In the genomic region with DNA sequence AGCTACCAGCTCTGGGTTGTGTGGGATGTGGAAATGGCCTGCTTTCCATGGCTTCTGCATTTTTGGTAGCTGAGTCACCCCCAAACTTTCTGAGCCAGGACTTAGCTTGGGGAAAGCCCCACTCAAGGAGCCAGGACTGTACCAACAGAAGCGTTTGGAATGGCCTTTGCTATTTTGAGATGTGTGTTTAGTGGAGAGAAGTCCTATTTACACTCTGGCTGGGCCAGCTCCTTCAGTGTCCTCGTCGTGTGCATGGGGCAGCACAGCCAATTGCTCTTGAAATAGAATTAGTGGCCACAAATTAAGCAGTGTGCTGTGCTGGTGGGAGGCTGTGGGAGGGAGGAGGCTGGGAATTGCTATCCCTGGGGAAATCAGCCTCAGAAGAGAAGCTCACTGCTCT, we compare ENCODE assay signal across 11 cellular contexts. TPM values are rescaled to one million over a fixed set of nuclear protein-coding genes. Genes with fewer than 3 reads are reported as not detected.
DNase-seq lines count a peak whose midpoint lies in the region; ATAC-seq lines count a peak whose summit lies in the region.
"Had no signal": no experiment of that assay in that cellular context is flagged by ENCODE, and none has a peak within 500 bp of the region (broad histone marks: within the 10 kb centered on the region; RNA-seq: fewer than 3 reads in every experiment).

No MANE protein-coding gene starts in this region.

- no peak overlapping the region for H2BK120ac ChIP-seq in trophoblast cell (ENCODE audit: insufficient read depth, low read length, poor library complexity)

- no peak overlapping the region for H3K14ac ChIP-seq in trophoblast cell (ENCODE audit: low read length)

- no peaks in the 10 kb centered on the region for H3K4me1 Mint-ChIP-seq in activated CD8-positive, alpha-beta memory T cell treated with anti-CD3 and anti-CD28 coated beads, Interleukin-2, amount 10 ng/mL, durations not matched to agents 7 days and 5 days

- H3K9me3 Mint-ChIP-seq in activated CD8-positive, alpha-beta memory T cell treated with anti-CD3 and anti-CD28 coated beads, Interleukin-2, amount 10 ng/mL, durations not matched to agents 7 days and 5 days (ENCODE audit: low read depth): no peaks in the 10 kb centered on the region

- H3K79me1 ChIP-seq in trophoblast cell (ENCODE audit: low read length): peaks cover 1% of the 10 kb centered on the region

- H3K27ac Mint-ChIP-seq in activated CD8-positive, alpha-beta memory T cell treated with anti-CD3 and anti-CD28 coated beads, Interleukin-2, amount 10 ng/mL, durations not matched to agents 7 days and 5 days: no peak overlapping the region

- H3K9me3 ChIP-seq in trophoblast cell (ENCODE audit: insufficient read depth, low read depth, low read length): no peaks in the 10 kb centered on the region

- no peak overlapping the region for H3K23ac ChIP-seq in trophoblast cell (ENCODE audit: low read length)

- peaks cover 6 to 21% of the 10 kb centered on the region in 2 experiments for H3K4me1 ChIP-seq in trophoblast cell (ENCODE audit: control insufficient read depth in 1 of 2, insufficient read depth in 2 of 2, low read length in 2 of 2)

- no peak overlapping the region for H2BK12ac ChIP-seq in trophoblast cell (ENCODE audit: low read length)

- DNase-seq in EH (ENCODE audit: low read depth): peak; percentile 94
- peak; percentile 49 for DNase-seq in T1000 (lab: John Stamatoyannopoulos, UW)
- DNase-seq in foreskin melanocyte: peak; percentile 48
- DNase-seq in trophoblast cell: peak; percentile 34 to 57
- DNase-seq in NAMALWA (ENCODE audit: low spot score): no peak
- DNase-seq in activated CD4-positive, CD25-positive, alpha-beta regulatory T cell treated with anti-CD3 and anti-CD28 coated beads, Interleukin-2, amount 50 U/mL, for 72 hours: no peak
- no peak for DNase-seq in activated CD8-positive, alpha-beta memory T cell treated with anti-CD3 and anti-CD28 coated beads, Interleukin-2, amount 10 ng/mL, durations not matched to agents 7 days and 5 days
- DNase-seq in NCI-H82 (lab: John Stamatoyannopoulos, UW): no peak
- DNase-seq: NCI-H2171; stimulated activated CD8-positive, alpha-beta memory T cell treated with anti-CD3 and anti-CD28 coated beads, Interleukin-4, amount 100 ng/mL, for 48 hours had no signal

- H3K4me2 ChIP-seq in trophoblast cell (ENCODE audit: low read length): no peak overlapping the region

- no peak overlapping the region for H2AK5ac ChIP-seq in trophoblast cell (ENCODE audit: low read length)

- no CpG with 5 or more reads among the region's 3 CpGs for WGBS in trophoblast cell (ENCODE audit: extremely low coverage, insufficient coverage, insufficient read length)

- ATAC-seq in activated CD8-positive, alpha-beta memory T cell treated with anti-CD3 and anti-CD28 coated beads, Interleukin-2, amount 10 ng/mL, durations not matched to agents 7 days and 5 days: no peak

- H3K79me2 ChIP-seq in trophoblast cell (ENCODE audit: control insufficient read depth, insufficient read depth, low read length, poor library complexity): no peaks in the 10 kb centered on the region

- no peak overlapping the region for H3K27ac ChIP-seq in trophoblast cell (ENCODE audit: low read depth, low read length)

- no peak overlapping the region for H3K4me3 ChIP-seq in trophoblast cell (ENCODE audit: low read depth, low read length)

- H3K18ac ChIP-seq in trophoblast cell (ENCODE audit: low read length): no peak overlapping the region

- no peak overlapping the region for H3K4ac ChIP-seq in trophoblast cell (ENCODE audit: low read depth, low read length)

- CTCF ChIA-PET in activated CD8-positive, alpha-beta memory T cell treated with anti-CD3 and anti-CD28 coated beads, Interleukin-2, amount 10 ng/mL, durations not matched to agents 7 days and 5 days (lab: Charles Lee): no interaction called here

- no peak overlapping the region for H2BK5ac ChIP-seq in trophoblast cell (ENCODE audit: low read depth, low read length, poor library complexity)

- H3K36me3 Mint-ChIP-seq in activated CD8-positive, alpha-beta memory T cell treated with anti-CD3 and anti-CD28 coated beads, Interleukin-2, amount 10 ng/mL, durations not matched to agents 7 days and 5 days: no peaks in the 10 kb centered on the region

- H4K8ac ChIP-seq in trophoblast cell (ENCODE audit: low read depth, low read length): no peak overlapping the region

- peaks cover 0 to 4% of the 10 kb centered on the region in 2 experiments for H3K36me3 ChIP-seq in trophoblast cell (ENCODE audit: control insufficient read depth in 1 of 2, insufficient read depth in 2 of 2, low read length in 2 of 2)

- no peak overlapping the region for H2AFZ ChIP-seq in trophoblast cell (ENCODE audit: insufficient read depth, low read length, poor library complexity)

- H4K12ac ChIP-seq in trophoblast cell (ENCODE audit: low read depth, low read length): no peak overlapping the region

- H4K91ac ChIP-seq in trophoblast cell (ENCODE audit: low read depth, low read length): no peak overlapping the region

- H3K27me3 Mint-ChIP-seq in activated CD8-positive, alpha-beta memory T cell treated with anti-CD3 and anti-CD28 coated beads, Interleukin-2, amount 10 ng/mL, durations not matched to agents 7 days and 5 days: no peaks in the 10 kb centered on the region

- no peak overlapping the region for H3K9ac ChIP-seq in trophoblast cell (ENCODE audit: low read length)

- no peaks in the 10 kb centered on the region for H3K27me3 ChIP-seq in trophoblast cell (ENCODE audit: insufficient read depth, low read length)

- no peak overlapping the region for H3K4me3 Mint-ChIP-seq in activated CD8-positive, alpha-beta memory T cell treated with anti-CD3 and anti-CD28 coated beads, Interleukin-2, amount 10 ng/mL, durations not matched to agents 7 days and 5 days

RNA-seq across cellular contexts. Expression of a gene that starts 51.6 kb away (rescaled TPM):
- polyA plus RNA-seq in trophoblast cell (2013): 5.6 and 6.3 TPM in 2 replicates
- not detected for total RNA-seq in activated CD8-positive, alpha-beta memory T cell treated with anti-CD3 and anti-CD28 coated beads, Interleukin-2, amount 10 ng/mL, durations not matched to agents 7 days and 5 days
- total RNA-seq: T-helper 1 cell treated with Interleukin-12 subunit alpha and Interleukin-12 subunit beta and Interleukin-4 antibody, amounts not matched to agents 30 ng/mL and 1 ng/mL, for 36 hours had no signal

Comparison
In these comparisons a context has a peak if more than half of its experiments do, and no peak if none do; other contexts are left out.
1. DNase-seq: peak in EH (single experiment), T1000 (single experiment), foreskin melanocyte (single experiment) and trophoblast cell (2 of 2); none in NAMALWA (single experiment), activated CD4-positive, CD25-positive, alpha-beta regulatory T cell treated with anti-CD3 and anti-CD28 coated beads, Interleukin-2, amount 50 U/mL, for 72 hours (single experiment), activated CD8-positive, alpha-beta memory T cell treated with anti-CD3 and anti-CD28 coated beads, Interleukin-2, amount 10 ng/mL, durations not matched to agents 7 days and 5 days (single experiment) and NCI-H82 (single experiment).